ENCODE assay signal across 13 cellular contexts in the genomic region with DNA sequence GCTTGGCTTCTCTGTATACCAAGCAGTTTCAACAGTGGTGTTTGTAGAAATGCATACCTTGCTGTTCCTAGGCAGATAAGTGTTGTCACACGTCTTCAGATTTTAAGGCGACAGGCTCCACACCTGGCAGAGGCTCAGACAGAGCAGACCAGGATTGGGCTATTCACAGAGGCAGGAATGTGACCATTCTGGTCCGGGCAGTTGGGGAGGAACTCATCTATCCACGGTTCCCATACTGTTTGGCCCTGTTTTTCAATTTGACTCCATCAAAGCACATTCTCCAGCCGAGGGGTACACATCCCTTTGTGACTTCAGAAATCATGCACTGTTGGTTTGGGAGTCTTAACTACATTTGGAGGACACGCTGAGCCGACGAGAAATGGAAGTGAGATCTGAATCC. TPM values are rescaled to one million over a fixed set of nuclear protein-coding genes. Genes with fewer than 3 reads are reported as not detected.
DNase-seq lines count a peak whose midpoint lies in the region; ATAC-seq, FAIRE-seq and TF ChIP-seq lines count a peak whose summit lies in the region.
"Had no signal": no experiment of that assay in that cellular context is flagged by ENCODE, and none has a peak within 500 bp of the region (broad histone marks: within the 10 kb centered on the region; RNA-seq: fewer than 3 reads in every experiment).

No MANE protein-coding gene starts in this region.

- no peaks in the 10 kb centered on the region for H3K36me3 ChIP-seq in iPS DF 6.9 (ENCODE audit: control insufficient read depth, insufficient read depth, low read length)
- no peaks in the 10 kb centered on the region for H3K36me3 ChIP-seq in pancreas

- no peaks in the 10 kb centered on the region for H3K36me3 Mint-ChIP-seq in T-helper 17 cell (ENCODE audit: low read depth)
- H3K36me3 Mint-ChIP-seq: IgD-negative memory B cell had no signal

- H3K4me3 Mint-ChIP-seq in T-helper 17 cell, result no peak overlapping the region
- H3K4me3 Mint-ChIP-seq: IgD-negative memory B cell had no signal

- peak; percentile 76 to 87 (median 82) for ATAC-seq in pancreas
- no peak for ATAC-seq in GM19324 (IDR thresholded peaks at IDR 0.05; ENCODE audit: low FRiP score, unreplicated experiment)
- no peak for ATAC-seq in T-helper 17 cell
- no peak for ATAC-seq in HG03521 (IDR thresholded peaks at IDR 0.05; ENCODE audit: unreplicated experiment)
- ATAC-seq: GM12878, sciatic nerve had no signal

- DNase-seq in DMS53 treated with DMSO at 0.1 percent for 48 hours (lab: John Stamatoyannopoulos, UW; ENCODE audit: unreplicated experiment), result peak; percentile 49
- DNase-seq in NCI-H748 treated with DMSO at 0.1 percent for 48 hours (lab: John Stamatoyannopoulos, UW), result peak; percentile 62
- DNase-seq in iPS DF 6.9 (ENCODE audit: low read depth, low spot score), result peak; percentile 90
- peak in 5 of 6 donors; percentile 49 to 81 (median 65) for DNase-seq in pancreas
- DNase-seq in DMS 273 (lab: John Stamatoyannopoulos, UW; ENCODE audit: unreplicated experiment), result no peak
- DNase-seq in T-helper 17 cell, result no peak
- DNase-seq: activated CD8-positive, alpha-beta memory T cell treated with anti-CD3 and anti-CD28 coated beads for 24 hours; NCI-H446 had no signal

- intact Hi-C loops in pancreas (cut with DNase I), result no loop called here

- peaks cover 19% of the 10 kb centered on the region for H3K4me1 Mint-ChIP-seq in T-helper 17 cell

- TF ChIP-seq CTCF in pancreas (IDR thresholded peaks at IDR 0.05), result no peak

- H3K27me3 ChIP-seq in iPS DF 6.9 (ENCODE audit: control insufficient read depth, insufficient read depth, low read length) (no peaks in the 10 kb centered on the region), pancreas (no peaks in the 10 kb centered on the region)

- H3K27ac Mint-ChIP-seq in T-helper 17 cell, result no peak overlapping the region

- H3K27ac ChIP-seq in iPS DF 6.9 (ENCODE audit: low read length) (no peak overlapping the region), pancreas (peak overlapping the region in 2 of 4 donors; percentile 39 to 40)

- H3K9me3 ChIP-seq in iPS DF 6.9 (ENCODE audit: control insufficient read depth, insufficient read depth, low read length) (no peaks in the 10 kb centered on the region), pancreas (no peaks in the 10 kb centered on the region), T-helper 17 cell (ENCODE audit: control insufficient read depth, low read length, poor library complexity, severe bottlenecking) (no peaks in the 10 kb centered on the region)

- no peaks in the 10 kb centered on the region for H3K27me3 Mint-ChIP-seq in T-helper 17 cell
- H3K27me3 Mint-ChIP-seq: IgD-negative memory B cell had no signal

- no peak for FAIRE-seq in pancreas (lab: Jason Lieb, UNC)
- FAIRE-seq: GM12878 had no signal

- H3K4me1 ChIP-seq in iPS DF 6.9 (ENCODE audit: control insufficient read depth, insufficient read depth, low read length) (peaks cover 9% of the 10 kb centered on the region), pancreas (peaks cover 0 to 24% (median 18%) of the 10 kb centered on the region in 3 donors)

- H3K4me3 ChIP-seq in iPS DF 6.9 (ENCODE audit: low read length) (peak overlapping the region; percentile 7; the same call in 1 of the 2 replicates), pancreas (peak overlapping the region in 2 of 4 donors; percentile 13 to 16)
- H3K4me3 ChIP-seq: GM12878 had no signal

- WGBS in iPS DF 6.9 (ENCODE audit: insufficient coverage, insufficient read length), result no CpG with 5 or more reads among the region's 8 CpGs
- WGBS in pancreas, 2 donors, result 19 to 25% methylated on average over 8 of the region's 8 CpGs

RNA-seq across cellular contexts. Expression of gene UTRN, which starts 45.5 kb away (rescaled TPM):
- total RNA-seq in pancreas (100 to 1,000 TPM in 1 of 6 donors, 10 to 100 TPM in 5; 80.6 to 116 (median 84.8) TPM), T-helper 17 cell (100 to 1,000 TPM; 207 to 232 TPM)
- polyA plus RNA-seq in pancreas, result 10 to 100 TPM in 1 of 2 donors, 1 to 10 TPM in 1; 10.0 to 19.3 TPM

Comparison
In these comparisons a context has a peak if more than half of its experiments do, and no peak if none do; other contexts are left out.
1. DNase-seq: peak in DMS53 treated with DMSO at 0.1 percent for 48 hours (single experiment), NCI-H748 treated with DMSO at 0.1 percent for 48 hours (single experiment), iPS DF 6.9 (single experiment) and pancreas (5 of 6); none in DMS 273 (single experiment) and T-helper 17 cell (0 of 3).
2. ATAC-seq: peak in pancreas (4 of 4); none in GM19324 (single experiment), T-helper 17 cell (single experiment) and HG03521 (single experiment).